In genomic region chr1:23169219-23169575, GRCh38 we compare ENCODE assay signal across 8 cellular contexts. TPM values are rescaled to one million over a fixed set of nuclear protein-coding genes. Genes with fewer than 3 reads are reported as not detected.
A peak's percentile ranks its signal among the peaks of the same experiment; 100 is the strongest.
DNase-seq lines count a peak whose midpoint lies in the region; ATAC-seq and TF ChIP-seq lines count a peak whose summit lies in the region.

No MANE protein-coding gene starts in this region.

- peaks cover 17% of the 10 kb centered on the region for H3K4me1 ChIP-seq in CD8-positive, alpha-beta memory T cell (ENCODE audit: insufficient read depth, low read length)
- peaks cover 13% of the 10 kb centered on the region for H3K4me1 ChIP-seq in fibroblast of lung (ENCODE audit: control insufficient read depth, extremely low read depth, insufficient read depth, low read length)
- peaks cover 11% of the 10 kb centered on the region for H3K4me1 ChIP-seq in psoas muscle

- peaks cover 34% of the 10 kb centered on the region for H3K79me2 ChIP-seq in fibroblast of lung (ENCODE audit: control insufficient read depth, insufficient read depth, low read length)

- no peaks in the 10 kb centered on the region for H3K27me3 Mint-ChIP-seq in CD8-positive, alpha-beta memory T cell

- no peak overlapping the region for H3K9ac ChIP-seq in SK-N-MC (ENCODE audit: insufficient read length)
- H3K9ac ChIP-seq in fibroblast of lung (ENCODE audit: insufficient read depth, low read length) = no peak overlapping the region

- no peak overlapping the region for H2AFZ ChIP-seq in fibroblast of lung (ENCODE audit: low read length)

- TF ChIP-seq CTCF in fibroblast of lung (conservative IDR thresholded peaks at IDR 0.05 in 1 of 2, IDR thresholded peaks at IDR 0.05 in 1 of 2; ENCODE audit: low read depth in 1 of 2, low read length in 2 of 2) = no peak
- no peak for TF ChIP-seq CTCF in psoas muscle (IDR thresholded peaks at IDR 0.05)

- H3K4me3 Mint-ChIP-seq in CD8-positive, alpha-beta memory T cell = peak overlapping the region; percentile 93 to 98 (median 96)

- 37 to 51% (median 46%) methylated on average over 13 of the region's 13 CpGs for WGBS in psoas muscle, 3 donors

- POLR2A ChIA-PET in CD8-positive, alpha-beta memory T cell (lab: Charles Lee) = interaction anchor here (0.6 to 1.7 kb wide), 5 partner anchors 50 to 69 kb away, joined by 3 to 5 read pairs (median 4); no protein-coding TSS in a partner anchor

- intact Hi-C loops in psoas muscle (cut with DNase I) = no loop called here

- CTCF ChIA-PET in CD8-positive, alpha-beta memory T cell (lab: Charles Lee) = interaction anchor here (1.2 to 12.3 kb wide), 3 partner anchors 10 to 71 kb away, joined by 4 to 65 read pairs (median 5); no protein-coding TSS in a partner anchor

- no peaks in the 10 kb centered on the region for H3K9me3 Mint-ChIP-seq in CD8-positive, alpha-beta memory T cell

- no peak for DNase-seq in CD8-positive, alpha-beta memory T cell
- no peak for DNase-seq in SK-N-MC (ENCODE audit: low read depth, low spot score)
- DNase-seq in fibroblast of lung (ENCODE audit: low read depth in 2 of 2) = no peak
- no peak for DNase-seq in psoas muscle
- DNase-seq in NCI-H526 treated with DMSO at 0.1 percent for 48 hours (lab: John Stamatoyannopoulos, UW) = no peak
- no peak for DNase-seq in NCI-H2029 treated with DMSO at 0.1 percent for 48 hours (lab: John Stamatoyannopoulos, UW)
- no peak for DNase-seq in NCI-H446 (lab: John Stamatoyannopoulos, UW)

- peak overlapping the region; percentile 79 for H3K27ac ChIP-seq in CD8-positive, alpha-beta memory T cell (ENCODE audit: low read depth, low read length)
- H3K27ac ChIP-seq in SK-N-MC (no peak overlapping the region), fibroblast of lung (ENCODE audit: insufficient read depth, low read length) (peak overlapping the region; percentile 90), psoas muscle (peak overlapping the region; percentile 80)

- H3K4me3 ChIP-seq in CD8-positive, alpha-beta memory T cell (ENCODE audit: low read length) = peak overlapping the region; percentile 85
- peak overlapping the region; percentile 97 for H3K4me3 ChIP-seq in SK-N-MC
- H3K4me3 ChIP-seq in fibroblast of lung (replicated peaks in 1 of 4; ENCODE audit: control extremely low read depth in 1 of 4, insufficient read depth in 1 of 4, low read depth in 3 of 4, low read length in 4 of 4) = peak overlapping the region in 1 of 4 experiments; percentile 89
- peak overlapping the region; percentile 92 for H3K4me3 ChIP-seq in psoas muscle

- H3K36me3 ChIP-seq in CD8-positive, alpha-beta memory T cell (ENCODE audit: insufficient read depth, low read length) = no peaks in the 10 kb centered on the region
- no peaks in the 10 kb centered on the region for H3K36me3 ChIP-seq in SK-N-MC (ENCODE audit: insufficient read depth, low read length)
- no peaks in the 10 kb centered on the region for H3K36me3 ChIP-seq in fibroblast of lung (ENCODE audit: control insufficient read depth, insufficient read depth, low read length)
- no peaks in the 10 kb centered on the region for H3K36me3 ChIP-seq in psoas muscle (ENCODE audit: insufficient read depth in 1 of 2, low read depth in 1 of 2)

- no peaks in the 10 kb centered on the region for H3K9me3 ChIP-seq in CD8-positive, alpha-beta memory T cell (ENCODE audit: low read length)
- H3K9me3 ChIP-seq in SK-N-MC (ENCODE audit: low read depth, low read length) = no peaks in the 10 kb centered on the region
- no peaks in the 10 kb centered on the region for H3K9me3 ChIP-seq in fibroblast of lung (ENCODE audit: control insufficient read depth, insufficient read depth, low read depth, low read length)
- no peaks in the 10 kb centered on the region for H3K9me3 ChIP-seq in psoas muscle

- ATAC-seq in psoas muscle = no peak
- ATAC-seq in HG03045 (IDR thresholded peaks at IDR 0.05; ENCODE audit: unreplicated experiment) = no peak

- H3K4me2 ChIP-seq in fibroblast of lung (ENCODE audit: extremely low read depth, insufficient read depth, low read length) = peak overlapping the region; percentile 62

- peaks cover 32 to 37% (median 34%) of the 10 kb centered on the region in 3 donors for H3K4me1 Mint-ChIP-seq in CD8-positive, alpha-beta memory T cell

- H3K36me3 Mint-ChIP-seq in CD8-positive, alpha-beta memory T cell = peaks cover 0 to 4% (median 0%) of the 10 kb centered on the region in 3 donors

- H3K27ac Mint-ChIP-seq in CD8-positive, alpha-beta memory T cell = peak overlapping the region in 6 of 8 donors; percentile 41 to 96 (median 58)

- H3K27me3 ChIP-seq in CD8-positive, alpha-beta memory T cell (ENCODE audit: insufficient read depth, low read length, poor library complexity, severe bottlenecking) = no peaks in the 10 kb centered on the region
- H3K27me3 ChIP-seq in fibroblast of lung (ENCODE audit: control insufficient read depth, insufficient read depth, low read length) (no peaks in the 10 kb centered on the region), psoas muscle (ENCODE audit: insufficient read depth in 3 of 3, low read length in 2 of 3) (no peaks in the 10 kb centered on the region)

- H4K20me1 ChIP-seq in fibroblast of lung (ENCODE audit: control insufficient read depth, extremely low read depth, insufficient read depth, low read length) = no peaks in the 10 kb centered on the region

RNA-seq across cellular contexts. Expression of gene LUZP1, which starts 0.5 kb away (rescaled TPM):
- total RNA-seq in CD8-positive, alpha-beta memory T cell = 10 to 100 TPM; 19.5 to 19.6 TPM
- 32.8 TPM for polyA plus RNA-seq in CD8-positive, alpha-beta memory T cell
- total RNA-seq in fibroblast of lung (15.7 and 18.8 TPM in 2 replicates), psoas muscle (10 to 100 TPM in 2 of 4 donors, 1 to 10 TPM in 2; 7.4 to 13.4 (median 10.2) TPM)
- polyA plus RNA-seq in fibroblast of lung (23.7 and 27.2 TPM in 2 replicates), psoas muscle (1 to 10 TPM; 1.5 to 6.6 (median 4.6) TPM)
- polyA plus RNA-seq in fibroblast of lung (2012) = 17.7 and 23.6 TPM in 2 replicates
- polyA minus RNA-seq in fibroblast of lung (ENCODE audit: low replicate concordance) = 34.6 and 36.6 TPM in 2 replicates

RNA-seq across cellular contexts. Expression of gene HTR1D, which starts 48.1 kb away (rescaled TPM):
- total RNA-seq in CD8-positive, alpha-beta memory T cell = not detected
- polyA plus RNA-seq in CD8-positive, alpha-beta memory T cell = not detected
- not detected in 2 replicates for total RNA-seq in fibroblast of lung
- not detected in 2 replicates for polyA plus RNA-seq in fibroblast of lung
- polyA plus RNA-seq in fibroblast of lung (2012) = not detected in 2 replicates
- not detected in 2 replicates for polyA minus RNA-seq in fibroblast of lung (ENCODE audit: low replicate concordance)
- not detected for total RNA-seq in psoas muscle
- polyA plus RNA-seq in psoas muscle = under 1 TPM in 2 of 3 donors, not detected in 1; 0.03 to 0.06 TPM
